ENCODE assay signal across 1 cellular context in genomic region chr10:102454662-102455487, GRCh38.
A peak's percentile ranks its signal among the peaks of the same experiment; 100 is the strongest.
TF ChIP-seq lines count a peak whose summit lies in the region.
"Not testable (repeated sequence)": the region's sequence is repeated elsewhere in the genome, so short reads cannot be mapped to it uniquely, and the experiment has no call there.

No MANE protein-coding gene starts in this region.

TF ChIP-seq in K562, 482 proteins besides CTCF, POLR2A, EP300 and RAD21 (continued from another document):
- TF ChIP-seq, protein P1, sequence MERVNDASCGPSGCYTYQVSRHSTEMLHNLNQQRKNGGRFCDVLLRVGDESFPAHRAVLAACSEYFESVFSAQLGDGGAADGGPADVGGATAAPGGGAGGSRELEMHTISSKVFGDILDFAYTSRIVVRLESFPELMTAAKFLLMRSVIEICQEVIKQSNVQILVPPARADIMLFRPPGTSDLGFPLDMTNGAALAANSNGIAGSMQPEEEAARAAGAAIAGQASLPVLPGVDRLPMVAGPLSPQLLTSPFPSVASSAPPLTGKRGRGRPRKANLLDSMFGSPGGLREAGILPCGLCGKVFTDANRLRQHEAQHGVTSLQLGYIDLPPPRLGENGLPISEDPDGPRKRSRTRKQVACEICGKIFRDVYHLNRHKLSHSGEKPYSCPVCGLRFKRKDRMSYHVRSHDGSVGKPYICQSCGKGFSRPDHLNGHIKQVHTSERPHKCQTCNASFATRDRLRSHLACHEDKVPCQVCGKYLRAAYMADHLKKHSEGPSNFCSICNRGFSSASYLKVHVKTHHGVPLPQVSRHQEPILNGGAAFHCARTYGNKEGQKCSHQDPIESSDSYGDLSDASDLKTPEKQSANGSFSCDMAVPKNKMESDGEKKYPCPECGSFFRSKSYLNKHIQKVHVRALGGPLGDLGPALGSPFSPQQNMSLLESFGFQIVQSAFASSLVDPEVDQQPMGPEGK (CRISPR knock-in tag; IDR thresholded peaks at IDR 0.05; ENCODE audit: borderline replicate concordance) = peak; percentile 68; the same call in 1 of the 2 replicates
- peak; percentile 61 for TF ChIP-seq ZNF507 (tag; conservative IDR thresholded peaks at IDR 0.05)
- TF ChIP-seq SNAPC5 (CRISPR knock-in tag; IDR thresholded peaks at IDR 0.05) = peak; percentile 38; the same call in 1 of the 2 replicates
- TF ChIP-seq, protein P2, sequence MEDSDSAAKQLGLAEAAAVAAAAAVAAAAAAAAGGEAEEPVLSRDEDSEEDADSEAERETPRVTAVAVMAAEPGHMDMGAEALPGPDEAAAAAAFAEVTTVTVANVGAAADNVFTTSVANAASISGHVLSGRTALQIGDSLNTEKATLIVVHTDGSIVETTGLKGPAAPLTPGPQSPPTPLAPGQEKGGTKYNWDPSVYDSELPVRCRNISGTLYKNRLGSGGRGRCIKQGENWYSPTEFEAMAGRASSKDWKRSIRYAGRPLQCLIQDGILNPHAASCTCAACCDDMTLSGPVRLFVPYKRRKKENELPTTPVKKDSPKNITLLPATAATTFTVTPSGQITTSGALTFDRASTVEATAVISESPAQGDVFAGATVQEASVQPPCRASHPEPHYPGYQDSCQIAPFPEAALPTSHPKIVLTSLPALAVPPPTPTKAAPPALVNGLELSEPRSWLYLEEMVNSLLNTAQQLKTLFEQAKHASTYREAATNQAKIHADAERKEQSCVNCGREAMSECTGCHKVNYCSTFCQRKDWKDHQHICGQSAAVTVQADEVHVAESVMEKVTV (CRISPR knock-in tag; IDR thresholded peaks at IDR 0.05) = peak; percentile 28; the same call in 1 of the 2 replicates
- peak; percentile 75; the same call in 1 of the 2 replicates for TF ChIP-seq DIDO1 (tag; IDR thresholded peaks at IDR 0.05; ENCODE audit: low read depth)
- peak; percentile 79 for TF ChIP-seq ZNF41 (CRISPR knock-in tag; conservative IDR thresholded peaks at IDR 0.05)
- peak; percentile 85 for TF ChIP-seq IFI16 (CRISPR knock-in tag; IDR thresholded peaks at IDR 0.05)
- TF ChIP-seq ZNF699 (CRISPR knock-in tag; IDR thresholded peaks at IDR 0.05; ENCODE audit: insufficient replicate concordance) = peak; percentile 28
- TF ChIP-seq, protein P3, sequence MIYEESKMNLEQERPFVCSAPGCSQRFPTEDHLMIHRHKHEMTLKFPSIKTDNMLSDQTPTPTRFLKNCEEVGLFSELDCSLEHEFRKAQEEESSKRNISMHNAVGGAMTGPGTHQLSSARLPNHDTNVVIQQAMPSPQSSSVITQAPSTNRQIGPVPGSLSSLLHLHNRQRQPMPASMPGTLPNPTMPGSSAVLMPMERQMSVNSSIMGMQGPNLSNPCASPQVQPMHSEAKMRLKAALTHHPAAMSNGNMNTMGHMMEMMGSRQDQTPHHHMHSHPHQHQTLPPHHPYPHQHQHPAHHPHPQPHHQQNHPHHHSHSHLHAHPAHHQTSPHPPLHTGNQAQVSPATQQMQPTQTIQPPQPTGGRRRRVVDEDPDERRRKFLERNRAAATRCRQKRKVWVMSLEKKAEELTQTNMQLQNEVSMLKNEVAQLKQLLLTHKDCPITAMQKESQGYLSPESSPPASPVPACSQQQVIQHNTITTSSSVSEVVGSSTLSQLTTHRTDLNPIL (CRISPR knock-in tag; IDR thresholded peaks at IDR 0.05) = peak; percentile 84
- peak; percentile 91; the same call in 1 of the 2 replicates for TF ChIP-seq HSF4 (CRISPR knock-in tag; IDR thresholded peaks at IDR 0.05; ENCODE audit: borderline replicate concordance)
- TF ChIP-seq HMG20A (CRISPR knock-in tag; conservative IDR thresholded peaks at IDR 0.05) = peak; percentile 52; the same call in 1 of the 2 replicates
- peak; percentile 88 for TF ChIP-seq ZBTB17 (CRISPR knock-in tag; IDR thresholded peaks at IDR 0.05)
- TF ChIP-seq, protein P4, sequence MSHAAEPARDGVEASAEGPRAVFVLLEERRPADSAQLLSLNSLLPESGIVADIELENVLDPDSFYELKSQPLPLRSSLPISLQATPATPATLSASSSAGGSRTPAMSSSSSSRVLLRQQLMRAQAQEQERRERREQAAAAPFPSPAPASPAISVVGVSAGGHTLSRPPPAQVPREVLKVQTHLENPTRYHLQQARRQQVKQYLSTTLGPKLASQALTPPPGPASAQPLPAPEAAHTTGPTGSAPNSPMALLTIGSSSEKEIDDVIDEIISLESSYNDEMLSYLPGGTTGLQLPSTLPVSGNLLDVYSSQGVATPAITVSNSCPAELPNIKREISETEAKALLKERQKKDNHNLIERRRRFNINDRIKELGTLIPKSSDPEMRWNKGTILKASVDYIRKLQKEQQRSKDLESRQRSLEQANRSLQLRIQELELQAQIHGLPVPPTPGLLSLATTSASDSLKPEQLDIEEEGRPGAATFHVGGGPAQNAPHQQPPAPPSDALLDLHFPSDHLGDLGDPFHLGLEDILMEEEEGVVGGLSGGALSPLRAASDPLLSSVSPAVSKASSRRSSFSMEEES (CRISPR knock-in tag; IDR thresholded peaks at IDR 0.05) = peak; percentile 20; the same call in 1 of the 2 replicates
- not testable (repeated sequence) for TF ChIP-seq NR2C1 (IDR thresholded peaks at IDR 0.05)
- peak; percentile 90 for TF ChIP-seq NR2C1 (tag; IDR thresholded peaks at IDR 0.05)
- TF ChIP-seq DMBX1 (CRISPR knock-in tag; IDR thresholded peaks at IDR 0.05; ENCODE audit: borderline replicate concordance) = peak; percentile 99
- TF ChIP-seq ZNF140 (CRISPR knock-in tag; IDR thresholded peaks at IDR 0.05) = peak; percentile 69
- peak; percentile 89; the same call in 1 of the 2 replicates for TF ChIP-seq RHOXF2B (CRISPR knock-in tag; conservative IDR thresholded peaks at IDR 0.05)
- TF ChIP-seq ZNF561 (CRISPR knock-in tag; conservative IDR thresholded peaks at IDR 0.05) = peak; percentile 87; the same call in 1 of the 2 replicates
